9 cellular contexts compared by ENCODE assay signal in genomic region chr1:40257313-40257687, GRCh38. TPM values are rescaled to one million over a fixed set of nuclear protein-coding genes. Genes with fewer than 3 reads are reported as not detected.
DNase-seq lines count a peak whose midpoint lies in the region; ATAC-seq, FAIRE-seq and TF ChIP-seq lines count a peak whose summit lies in the region.
"Had no signal": no experiment of that assay in that cellular context is flagged by ENCODE, and none has a peak within 500 bp of the region (broad histone marks: within the 10 kb centered on the region; RNA-seq: fewer than 3 reads in every experiment).

No MANE protein-coding gene starts in this region.

- H4K20me1 ChIP-seq in KMS-11 (ENCODE audit: insufficient read depth): no peaks in the 10 kb centered on the region
- peaks cover 5% of the 10 kb centered on the region for H4K20me1 ChIP-seq in astrocyte (ENCODE audit: insufficient read depth, low read length)

- no peaks in the 10 kb centered on the region for H3K9me3 Mint-ChIP-seq in astrocyte (ENCODE audit: unreplicated experiment)
- no peaks in the 10 kb centered on the region for H3K9me3 Mint-ChIP-seq in stimulated activated naive CD8-positive, alpha-beta T cell treated with anti-CD3 and anti-CD28 coated beads, Interleukin-15, amount 100 ng/mL, for 72 hours

- H3K36me3 ChIP-seq in KMS-11 (ENCODE audit: insufficient read depth): peaks cover 12% of the 10 kb centered on the region; the same call in 1 of the 2 replicates
- H3K36me3 ChIP-seq in astrocyte (ENCODE audit: insufficient read depth, low read length): peaks cover 16% of the 10 kb centered on the region
- H3K36me3 ChIP-seq in kidney epithelial cell (ENCODE audit: control insufficient read depth, insufficient read depth, low read length): no peaks in the 10 kb centered on the region

- H3K27ac ChIP-seq in KMS-11 (peak overlapping the region; percentile 98), astrocyte (ENCODE audit: low read depth, low read length) (peak overlapping the region; percentile 96)

- H2AFZ ChIP-seq in KMS-11 (ENCODE audit: low read depth) (peak overlapping the region; percentile 80), astrocyte (ENCODE audit: low read depth, low read length) (peak overlapping the region; percentile 80)

- H3K27me3 Mint-ChIP-seq in astrocyte (ENCODE audit: low read depth, unreplicated experiment): no peaks in the 10 kb centered on the region
- H3K27me3 Mint-ChIP-seq in stimulated activated naive CD8-positive, alpha-beta T cell treated with anti-CD3 and anti-CD28 coated beads, Interleukin-15, amount 100 ng/mL, for 72 hours: no peaks in the 10 kb centered on the region

- peak overlapping the region; percentile 100 for H3K27ac Mint-ChIP-seq in astrocyte (ENCODE audit: unreplicated experiment)
- peak overlapping the region; percentile 99 to 100 for H3K27ac Mint-ChIP-seq in stimulated activated naive CD8-positive, alpha-beta T cell treated with anti-CD3 and anti-CD28 coated beads, Interleukin-15, amount 100 ng/mL, for 72 hours

- DNase-seq in AG09309 (ENCODE audit: low read depth): no peak
- peak; percentile 62 for DNase-seq in astrocyte (ENCODE audit: low read depth)
- DNase-seq in kidney epithelial cell (ENCODE audit: low read depth): no peak
- DNase-seq in stimulated activated naive CD8-positive, alpha-beta T cell treated with anti-CD3 and anti-CD28 coated beads, Interleukin-15, amount 100 ng/mL, for 72 hours: no peak
- no peak for DNase-seq in pons (ENCODE audit: low spot score)

- H3K4me3 ChIP-seq in AG09309 (ENCODE audit: control insufficient read depth, low read depth, low read length): peak overlapping the region; percentile 97
- H3K4me3 ChIP-seq in KMS-11 (IDR thresholded peaks at IDR 0.05; ENCODE audit: insufficient read depth, low read depth, low read length): no peak overlapping the region
- peak overlapping the region; percentile 94 for H3K4me3 ChIP-seq in astrocyte (ENCODE audit: insufficient read depth, low read depth, low read length)
- peak overlapping the region; percentile 76 for H3K4me3 ChIP-seq in kidney epithelial cell (ENCODE audit: low read depth, low read length)

- FAIRE-seq in astrocyte (lab: Jason Lieb, UNC): no peak

- no peak for TF ChIP-seq CTCF in AG09309 (IDR thresholded peaks at IDR 0.05; ENCODE audit: control insufficient read depth, insufficient read depth, low read depth, low read length, missing control alignments)
- TF ChIP-seq CTCF in KMS-11 (conservative IDR thresholded peaks at IDR 0.05; ENCODE audit: low read depth, low read length): no peak
- TF ChIP-seq CTCF in astrocyte (IDR thresholded peaks at IDR 0.05; ENCODE audit: insufficient read depth, low read depth, low read length): no peak
- TF ChIP-seq CTCF in kidney epithelial cell (IDR thresholded peaks at IDR 0.05; ENCODE audit: insufficient read depth, low read length, poor library complexity, severe bottlenecking): no peak

- peaks cover 42% of the 10 kb centered on the region for H3K4me1 ChIP-seq in KMS-11 (ENCODE audit: low read depth, poor library complexity, severe bottlenecking)
- peaks cover 10% of the 10 kb centered on the region for H3K4me1 ChIP-seq in astrocyte (ENCODE audit: insufficient read depth, low read length)

- H3K79me2 ChIP-seq in KMS-11 (ENCODE audit: insufficient read depth, low read depth) (peaks cover 54% of the 10 kb centered on the region), astrocyte (ENCODE audit: insufficient read depth, low read length) (peaks cover 61% of the 10 kb centered on the region)

- peak overlapping the region; percentile 99 for H3K4me3 Mint-ChIP-seq in astrocyte (ENCODE audit: unreplicated experiment)
- peak overlapping the region; percentile 89 to 90 for H3K4me3 Mint-ChIP-seq in stimulated activated naive CD8-positive, alpha-beta T cell treated with anti-CD3 and anti-CD28 coated beads, Interleukin-15, amount 100 ng/mL, for 72 hours

- H3K4me1 Mint-ChIP-seq in astrocyte (ENCODE audit: low read depth, unreplicated experiment): peaks cover 16% of the 10 kb centered on the region
- H3K4me1 Mint-ChIP-seq in stimulated activated naive CD8-positive, alpha-beta T cell treated with anti-CD3 and anti-CD28 coated beads, Interleukin-15, amount 100 ng/mL, for 72 hours: peaks cover 30% of the 10 kb centered on the region

- peak; percentile 4 for ATAC-seq in GM18511 (IDR thresholded peaks at IDR 0.05; ENCODE audit: unreplicated experiment)
- ATAC-seq in stimulated activated naive CD8-positive, alpha-beta T cell treated with anti-CD3 and anti-CD28 coated beads, Interleukin-15, amount 100 ng/mL, for 72 hours: no peak
- no peak for ATAC-seq in HG03175 (IDR thresholded peaks at IDR 0.05; ENCODE audit: unreplicated experiment)

- no peaks in the 10 kb centered on the region; the same call in 1 of the 2 replicates for H3K27me3 ChIP-seq in KMS-11 (ENCODE audit: insufficient read depth, low read depth)
- H3K27me3 ChIP-seq in astrocyte (ENCODE audit: insufficient read depth, low read length): no peaks in the 10 kb centered on the region
- H3K27me3 ChIP-seq in kidney epithelial cell (ENCODE audit: control insufficient read depth, insufficient read depth, low read length): no peaks in the 10 kb centered on the region

- H3K9ac ChIP-seq in KMS-11 (peak overlapping the region; percentile 93), astrocyte (ENCODE audit: low read length) (peak overlapping the region; percentile 97)

- H3K4me2 ChIP-seq in KMS-11 (peak overlapping the region; percentile 77), astrocyte (ENCODE audit: low read length) (peak overlapping the region; percentile 87)

- peaks cover 11% of the 10 kb centered on the region for H3K36me3 Mint-ChIP-seq in astrocyte (ENCODE audit: low read depth, unreplicated experiment)

- H3K9me3 ChIP-seq in astrocyte (ENCODE audit: insufficient read depth, low read depth, low read length): no peaks in the 10 kb centered on the region

RNA-seq across cellular contexts. Expression of gene ZMPSTE24, which starts 0.7 kb away (rescaled TPM):
- total RNA-seq in astrocyte (62.4 and 62.5 TPM in 2 replicates), kidney epithelial cell (43.4 and 56.3 TPM in 2 replicates)

RNA-seq across cellular contexts. Expression of gene TMCO2, which starts 9.6 kb away (rescaled TPM):
- total RNA-seq in astrocyte (not detected in 2 replicates), kidney epithelial cell (not detected in 2 replicates)
- total RNA-seq: HT1080 had no signal

RNA-seq across cellular contexts. Expression of gene COL9A2, which starts 59.8 kb away (rescaled TPM):
- total RNA-seq in astrocyte (1.5 and 2.1 TPM in 2 replicates), kidney epithelial cell (19.7 and 20.2 TPM in 2 replicates)
